17 cellular contexts compared by ENCODE assay signal in the genomic region with DNA sequence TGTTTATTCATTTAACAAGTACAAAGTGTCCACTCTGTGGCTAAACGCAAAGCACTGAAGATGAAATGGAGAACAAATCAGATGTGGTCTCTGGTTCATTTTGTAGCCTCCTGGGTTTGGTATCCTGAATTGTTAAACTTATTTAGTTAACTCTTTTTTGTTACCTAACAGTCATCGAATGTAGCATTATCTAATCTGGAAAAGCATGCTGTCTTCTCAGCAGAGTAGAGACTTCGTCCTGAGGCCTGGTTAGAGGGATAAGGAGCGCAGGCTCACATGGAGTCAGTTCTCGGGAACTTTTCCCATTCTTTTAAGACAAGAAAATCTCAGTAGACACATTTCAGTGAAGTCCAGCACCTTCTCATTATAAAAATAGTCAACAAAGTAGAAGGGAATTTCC. TPM values are rescaled to one million over a fixed set of nuclear protein-coding genes. Genes with fewer than 3 reads are reported as not detected.
DNase-seq lines count a peak whose midpoint lies in the region; ATAC-seq and TF ChIP-seq lines count a peak whose summit lies in the region.
"Had no signal": no experiment of that assay in that cellular context is flagged by ENCODE, and none has a peak within 500 bp of the region (broad histone marks: within the 10 kb centered on the region; RNA-seq: fewer than 3 reads in every experiment).

No MANE protein-coding gene starts in this region.

- intact Hi-C loops in left ventricle myocardium inferior (cut with micrococcal nuclease): no loop called here
- intact Hi-C loops in heart right ventricle (cut with DNase I): no loop called here
- intact Hi-C loops in testis (cut with DNase I; ENCODE audit: low total_unique reads): no loop called here

- H3K4me1 Mint-ChIP-seq in mesothelial cell of epicardium: peaks cover 7% of the 10 kb centered on the region

- no peak for DNase-seq in left ventricle myocardium inferior
- no peak for DNase-seq in heart right ventricle
- peak; percentile 25 for DNase-seq in amniotic epithelial cell (ENCODE audit: low read depth)
- no peak for DNase-seq in mesothelial cell of epicardium (ENCODE audit: low spot score in 2 of 2, unreplicated experiment in 2 of 2)
- no peak for DNase-seq in testis
- DNase-seq in activated CD4-positive, alpha-beta T cell treated with anti-CD3 and anti-CD28 coated beads for 4 hours: no peak
- DNase-seq in DMS53 treated with DMSO at 0.1 percent for 48 hours (lab: John Stamatoyannopoulos, UW; ENCODE audit: unreplicated experiment): no peak
- DNase-seq: C1 segment of cervical spinal cord, GOT3, NCI-H1092, NCI-H2029, NCI-H446, Right ventricle myocardium superior, upper lobe of left lung had no signal

- no peak for TF ChIP-seq CTCF in left ventricle myocardium inferior (IDR thresholded peaks at IDR 0.05; ENCODE audit: borderline replicate concordance)
- no peak for TF ChIP-seq CTCF in heart right ventricle (IDR thresholded peaks at IDR 0.05)
- no peak for TF ChIP-seq CTCF in mesothelial cell of epicardium (IDR thresholded peaks at IDR 0.05; ENCODE audit: unreplicated experiment)
- TF ChIP-seq CTCF in testis (IDR thresholded peaks at IDR 0.05): no peak

- WGBS in heart right ventricle, 2 donors: 42 to 53% methylated on average over 5 of the region's 5 CpGs
- WGBS in testis, 2 donors: 44 to 45% methylated on average over 5 of the region's 5 CpGs

- TF ChIP-seq POLR2A in testis (IDR thresholded peaks at IDR 0.05): no peak

- H3K4me3 ChIP-seq in left ventricle myocardium inferior (no peak overlapping the region), heart right ventricle (no peak overlapping the region), testis (no peak overlapping the region)
- H3K4me3 ChIP-seq: breast epithelium, upper lobe of left lung had no signal

- H3K9me3 Mint-ChIP-seq in mesothelial cell of epicardium: no peaks in the 10 kb centered on the region

- peak overlapping the region; percentile 54 for H3K27ac ChIP-seq in left ventricle myocardium inferior (replicated peaks)
- H3K27ac ChIP-seq in heart right ventricle: peak overlapping the region in 5 of 10 donors; percentile 6 to 43 (median 17)
- H3K27ac ChIP-seq in testis: peak overlapping the region; percentile 3 to 80
- H3K27ac ChIP-seq: neutrophil, upper lobe of left lung had no signal

- ATAC-seq in heart right ventricle (no peak), HG03469 (IDR thresholded peaks at IDR 0.05; ENCODE audit: unreplicated experiment) (no peak)

- H3K4me3 Mint-ChIP-seq in mesothelial cell of epicardium: no peak overlapping the region

- peaks cover 21% of the 10 kb centered on the region for H3K36me3 Mint-ChIP-seq in mesothelial cell of epicardium

- H3K4me1 ChIP-seq in left ventricle myocardium inferior: peaks cover 71% of the 10 kb centered on the region
- peaks cover 0 to 47% (median 20%) of the 10 kb centered on the region in 9 donors for H3K4me1 ChIP-seq in heart right ventricle
- H3K4me1 ChIP-seq in testis: peaks cover 18% of the 10 kb centered on the region
- H3K4me1 ChIP-seq: breast epithelium had no signal

- peak overlapping the region; percentile 58 for H3K27ac Mint-ChIP-seq in mesothelial cell of epicardium

- H3K36me3 ChIP-seq in left ventricle myocardium inferior (peaks cover 24% of the 10 kb centered on the region), heart right ventricle (peaks cover 0 to 63% (median 0%) of the 10 kb centered on the region in 9 donors), testis (ENCODE audit: low read depth, missing control alignments) (no peaks in the 10 kb centered on the region)
- H3K36me3 ChIP-seq: breast epithelium had no signal

- H3K27me3 ChIP-seq in left ventricle myocardium inferior (ENCODE audit: low read depth) (no peaks in the 10 kb centered on the region), heart right ventricle (no peaks in the 10 kb centered on the region), testis (no peaks in the 10 kb centered on the region)
- H3K27me3 ChIP-seq: breast epithelium, neutrophil, upper lobe of left lung had no signal

- H3K9me3 ChIP-seq in left ventricle myocardium inferior (replicated peaks) (no peaks in the 10 kb centered on the region), heart right ventricle (no peaks in the 10 kb centered on the region), testis (no peaks in the 10 kb centered on the region)
- H3K9me3 ChIP-seq: breast epithelium, neutrophil, upper lobe of left lung had no signal

- H3K27me3 Mint-ChIP-seq in mesothelial cell of epicardium (ENCODE audit: low read depth): no peaks in the 10 kb centered on the region

RNA-seq across cellular contexts. Expression of gene SH3D21, which starts 33.1 kb away (rescaled TPM):
- total RNA-seq in left ventricle myocardium inferior (1.9 TPM), heart right ventricle (1 to 10 TPM; 1.1 to 3.3 (median 1.7) TPM), mesothelial cell of epicardium (44.3 to 47.1 TPM (median 47.0 TPM) in 3 replicates), testis (10 to 100 TPM in 1 of 2 donors, 1 to 10 TPM in 1; 6.8 to 12.8 TPM)
- polyA plus RNA-seq in heart right ventricle (1 to 10 TPM in 1 of 2 donors, under 1 TPM in 1; 0.58 to 4.8 TPM), testis (ENCODE audit: insufficient read depth, low read depth, low replicate concordance) (14.9 TPM)

RNA-seq across cellular contexts. Expression of gene THRAP3, which starts 48.8 kb away (rescaled TPM):
- 59.0 TPM for total RNA-seq in left ventricle myocardium inferior
- 100 to 1,000 TPM in 5 of 10 donors, 10 to 100 TPM in 5; 85.3 to 109 (median 100) TPM for total RNA-seq in heart right ventricle
- 10 to 100 TPM; 22.8 to 35.1 TPM for polyA plus RNA-seq in heart right ventricle
- total RNA-seq in mesothelial cell of epicardium: 117 to 121 TPM (median 119 TPM) in 3 replicates
- total RNA-seq in testis: 100 to 1,000 TPM in 1 of 2 donors, 10 to 100 TPM in 1; 93.0 to 112 TPM
- 72.5 TPM for polyA plus RNA-seq in testis (ENCODE audit: insufficient read depth, low read depth, low replicate concordance)

RNA-seq across cellular contexts. Expression of gene EVA1B, which starts 50.4 kb away (rescaled TPM):
- 10.6 TPM for total RNA-seq in left ventricle myocardium inferior
- total RNA-seq in heart right ventricle: 10 to 100 TPM in 3 of 10 donors, 1 to 10 TPM in 7; 4.6 to 16.0 (median 6.8) TPM
- 10 to 100 TPM; 25.2 to 38.9 TPM for polyA plus RNA-seq in heart right ventricle
- total RNA-seq in mesothelial cell of epicardium: 78.1 to 80.4 TPM (median 80.4 TPM) in 3 replicates
- 10 to 100 TPM in 1 of 2 donors, 1 to 10 TPM in 1; 9.1 to 19.4 TPM for total RNA-seq in testis
- polyA plus RNA-seq in testis (ENCODE audit: insufficient read depth, low read depth, low replicate concordance): 9.6 TPM
